ENCODE assay signal across 1 cellular context in the genomic region with DNA sequence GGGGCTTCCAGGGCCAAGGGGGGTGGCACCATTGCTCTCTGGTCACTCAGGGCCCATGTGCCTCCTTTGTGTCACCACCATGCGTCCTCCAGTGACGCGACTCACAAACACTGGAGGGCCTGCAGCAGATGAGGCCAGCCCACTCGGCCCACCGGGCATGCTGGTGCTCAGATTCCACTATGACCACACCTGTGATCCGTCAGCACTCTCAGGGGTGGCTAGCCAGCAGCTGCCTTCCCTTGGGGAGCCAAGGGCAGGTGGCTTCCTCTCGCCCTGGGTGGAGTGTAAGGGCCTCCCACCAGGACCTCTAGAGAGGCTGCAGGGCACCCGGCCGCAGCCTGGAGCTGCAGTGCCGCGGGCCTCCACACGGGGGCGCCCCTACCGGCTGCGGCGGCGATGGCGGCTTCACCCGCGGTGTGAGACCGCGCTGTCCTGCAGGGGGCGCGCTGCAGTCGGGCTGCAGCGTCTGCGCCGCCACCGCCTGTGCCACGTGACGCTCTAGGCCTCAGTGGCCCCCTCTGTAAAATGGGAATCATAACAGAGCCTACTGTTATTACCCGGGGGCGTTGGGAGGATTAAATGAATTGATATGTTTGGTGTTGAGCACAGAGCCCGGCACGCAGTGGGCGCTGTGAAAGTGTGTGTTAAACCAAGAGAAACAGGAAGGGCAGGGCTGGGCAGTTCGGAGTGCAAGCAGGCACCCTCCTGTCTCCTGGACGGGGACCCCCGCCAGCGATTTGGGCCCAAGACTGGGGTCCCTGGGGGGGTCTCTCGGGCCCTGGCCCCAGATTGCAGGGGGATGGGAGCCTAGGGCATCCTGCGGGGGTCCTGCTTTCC.
TF ChIP-seq lines count a peak whose summit lies in the region.

No MANE protein-coding gene starts in this region.

TF ChIP-seq in K562, 482 proteins besides CTCF, POLR2A, EP300 and RAD21 (continued from another document and continues in another):
- TF ChIP-seq, protein P1, sequence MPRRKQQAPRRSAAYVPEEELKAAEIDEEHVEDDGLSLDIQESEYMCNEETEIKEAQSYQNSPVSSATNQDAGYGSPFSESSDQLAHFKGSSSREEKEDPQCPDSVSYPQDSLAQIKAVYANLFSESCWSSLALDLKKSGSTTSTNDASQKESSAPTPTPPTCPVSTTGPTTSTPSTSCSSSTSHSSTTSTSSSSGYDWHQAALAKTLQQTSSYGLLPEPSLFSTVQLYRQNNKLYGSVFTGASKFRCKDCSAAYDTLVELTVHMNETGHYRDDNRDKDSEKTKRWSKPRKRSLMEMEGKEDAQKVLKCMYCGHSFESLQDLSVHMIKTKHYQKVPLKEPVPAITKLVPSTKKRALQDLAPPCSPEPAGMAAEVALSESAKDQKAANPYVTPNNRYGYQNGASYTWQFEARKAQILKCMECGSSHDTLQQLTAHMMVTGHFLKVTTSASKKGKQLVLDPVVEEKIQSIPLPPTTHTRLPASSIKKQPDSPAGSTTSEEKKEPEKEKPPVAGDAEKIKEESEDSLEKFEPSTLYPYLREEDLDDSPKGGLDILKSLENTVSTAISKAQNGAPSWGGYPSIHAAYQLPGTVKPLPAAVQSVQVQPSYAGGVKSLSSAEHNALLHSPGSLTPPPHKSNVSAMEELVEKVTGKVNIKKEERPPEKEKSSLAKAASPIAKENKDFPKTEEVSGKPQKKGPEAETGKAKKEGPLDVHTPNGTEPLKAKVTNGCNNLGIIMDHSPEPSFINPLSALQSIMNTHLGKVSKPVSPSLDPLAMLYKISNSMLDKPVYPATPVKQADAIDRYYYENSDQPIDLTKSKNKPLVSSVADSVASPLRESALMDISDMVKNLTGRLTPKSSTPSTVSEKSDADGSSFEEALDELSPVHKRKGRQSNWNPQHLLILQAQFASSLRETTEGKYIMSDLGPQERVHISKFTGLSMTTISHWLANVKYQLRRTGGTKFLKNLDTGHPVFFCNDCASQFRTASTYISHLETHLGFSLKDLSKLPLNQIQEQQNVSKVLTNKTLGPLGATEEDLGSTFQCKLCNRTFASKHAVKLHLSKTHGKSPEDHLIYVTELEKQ (CRISPR knock-in tag; IDR thresholded peaks at IDR 0.05): no peak
- TF ChIP-seq MCM3 (IDR thresholded peaks at IDR 0.05): no peak
- TF ChIP-seq ZNF583 (CRISPR knock-in tag; IDR thresholded peaks at IDR 0.05): 0 out of 2 replicates have a peak, but pooled peaks have one; percentile 22
- peak; percentile 75 for TF ChIP-seq ZFX (CRISPR knock-in tag; IDR thresholded peaks at IDR 0.05)
- TF ChIP-seq GABPA (tag; conservative IDR thresholded peaks at IDR 0.05; ENCODE audit: low read depth): peak; percentile 17; the same call in 1 of the 2 replicates
- peak; percentile 64; the same call in 1 of the 2 replicates for TF ChIP-seq ZNF766 (CRISPR knock-in tag; conservative IDR thresholded peaks at IDR 0.05)
- TF ChIP-seq PTBP1 (IDR thresholded peaks at IDR 0.05; ENCODE audit: low read depth, low read length): peak; percentile 98
- TF ChIP-seq, protein P2, sequence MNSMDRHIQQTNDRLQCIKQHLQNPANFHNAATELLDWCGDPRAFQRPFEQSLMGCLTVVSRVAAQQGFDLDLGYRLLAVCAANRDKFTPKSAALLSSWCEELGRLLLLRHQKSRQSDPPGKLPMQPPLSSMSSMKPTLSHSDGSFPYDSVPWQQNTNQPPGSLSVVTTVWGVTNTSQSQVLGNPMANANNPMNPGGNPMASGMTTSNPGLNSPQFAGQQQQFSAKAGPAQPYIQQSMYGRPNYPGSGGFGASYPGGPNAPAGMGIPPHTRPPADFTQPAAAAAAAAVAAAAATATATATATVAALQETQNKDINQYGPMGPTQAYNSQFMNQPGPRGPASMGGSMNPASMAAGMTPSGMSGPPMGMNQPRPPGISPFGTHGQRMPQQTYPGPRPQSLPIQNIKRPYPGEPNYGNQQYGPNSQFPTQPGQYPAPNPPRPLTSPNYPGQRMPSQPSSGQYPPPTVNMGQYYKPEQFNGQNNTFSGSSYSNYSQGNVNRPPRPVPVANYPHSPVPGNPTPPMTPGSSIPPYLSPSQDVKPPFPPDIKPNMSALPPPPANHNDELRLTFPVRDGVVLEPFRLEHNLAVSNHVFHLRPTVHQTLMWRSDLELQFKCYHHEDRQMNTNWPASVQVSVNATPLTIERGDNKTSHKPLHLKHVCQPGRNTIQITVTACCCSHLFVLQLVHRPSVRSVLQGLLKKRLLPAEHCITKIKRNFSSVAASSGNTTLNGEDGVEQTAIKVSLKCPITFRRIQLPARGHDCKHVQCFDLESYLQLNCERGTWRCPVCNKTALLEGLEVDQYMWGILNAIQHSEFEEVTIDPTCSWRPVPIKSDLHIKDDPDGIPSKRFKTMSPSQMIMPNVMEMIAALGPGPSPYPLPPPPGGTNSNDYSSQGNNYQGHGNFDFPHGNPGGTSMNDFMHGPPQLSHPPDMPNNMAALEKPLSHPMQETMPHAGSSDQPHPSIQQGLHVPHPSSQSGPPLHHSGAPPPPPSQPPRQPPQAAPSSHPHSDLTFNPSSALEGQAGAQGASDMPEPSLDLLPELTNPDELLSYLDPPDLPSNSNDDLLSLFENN (IDR thresholded peaks at IDR 0.05; ENCODE audit: low read depth in 2 of 2, low read length in 2 of 2): peak in 1 of 2 experiments; percentile 77; a peak in 1 of 4 replicates
- peak; percentile 99 for TF ChIP-seq BCOR (IDR thresholded peaks at IDR 0.05)
- no peak for TF ChIP-seq ZNF780A (CRISPR knock-in tag; IDR thresholded peaks at IDR 0.05)
- peak; percentile 100 for TF ChIP-seq SMARCA5 (IDR thresholded peaks at IDR 0.05)
- peak; percentile 70; the same call in 1 of the 2 replicates for TF ChIP-seq SIN3B (IDR thresholded peaks at IDR 0.05; ENCODE audit: low read depth)
- TF ChIP-seq ZNF24 (IDR thresholded peaks at IDR 0.05): peak; percentile 86
- peak; percentile 83 for TF ChIP-seq L3MBTL2 (IDR thresholded peaks at IDR 0.05)
- TF ChIP-seq MTA1 (IDR thresholded peaks at IDR 0.05; ENCODE audit: borderline replicate concordance): peak; percentile 60
- TF ChIP-seq POLR3A (IDR thresholded peaks at IDR 0.05; ENCODE audit: borderline replicate concordance, extremely low read depth, insufficient read depth, insufficient read length): no peak
- TF ChIP-seq NRF1 (conservative IDR thresholded peaks at IDR 0.05 in 1 of 2, IDR thresholded peaks at IDR 0.05 in 1 of 2): peak; percentile 77 to 82
- peak; percentile 94; the same call in 1 of the 2 replicates for TF ChIP-seq GATAD2B (IDR thresholded peaks at IDR 0.05; ENCODE audit: borderline replicate concordance)
- TF ChIP-seq CBFA2T3 (IDR thresholded peaks at IDR 0.05): peak; percentile 28; the same call in 1 of the 2 replicates
- TF ChIP-seq SOX6 (IDR thresholded peaks at IDR 0.05): peak; percentile 65
- TF ChIP-seq PHF20 (IDR thresholded peaks at IDR 0.05; ENCODE audit: partially characterized antibody): peak; percentile 83
- TF ChIP-seq SETDB1 (IDR thresholded peaks at IDR 0.05; ENCODE audit: low read length): no peak
- peak; percentile 79 for TF ChIP-seq KAT2B (IDR thresholded peaks at IDR 0.05; ENCODE audit: low read depth, low read length)
- TF ChIP-seq EHMT2 (IDR thresholded peaks at IDR 0.05): no peak
- peak; percentile 61 for TF ChIP-seq E2F3 (CRISPR knock-in tag; IDR thresholded peaks at IDR 0.05)
- TF ChIP-seq TCF3 (CRISPR knock-in tag; IDR thresholded peaks at IDR 0.05): peak; percentile 67
- TF ChIP-seq CXXC5 (CRISPR knock-in tag; IDR thresholded peaks at IDR 0.05): peak; percentile 99
- TF ChIP-seq RBM22 (IDR thresholded peaks at IDR 0.05; ENCODE audit: low read depth, low read length, poor library complexity, severe bottlenecking): peak; percentile 89
- TF ChIP-seq, protein P3, sequence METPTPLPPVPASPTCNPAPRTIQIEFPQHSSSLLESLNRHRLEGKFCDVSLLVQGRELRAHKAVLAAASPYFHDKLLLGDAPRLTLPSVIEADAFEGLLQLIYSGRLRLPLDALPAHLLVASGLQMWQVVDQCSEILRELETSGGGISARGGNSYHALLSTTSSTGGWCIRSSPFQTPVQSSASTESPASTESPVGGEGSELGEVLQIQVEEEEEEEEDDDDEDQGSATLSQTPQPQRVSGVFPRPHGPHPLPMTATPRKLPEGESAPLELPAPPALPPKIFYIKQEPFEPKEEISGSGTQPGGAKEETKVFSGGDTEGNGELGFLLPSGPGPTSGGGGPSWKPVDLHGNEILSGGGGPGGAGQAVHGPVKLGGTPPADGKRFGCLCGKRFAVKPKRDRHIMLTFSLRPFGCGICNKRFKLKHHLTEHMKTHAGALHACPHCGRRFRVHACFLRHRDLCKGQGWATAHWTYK (CRISPR knock-in tag; IDR thresholded peaks at IDR 0.05): peak; percentile 90; the same call in 1 of the 2 replicates
- TF ChIP-seq SMAD3 (CRISPR knock-in tag; conservative IDR thresholded peaks at IDR 0.05): 0 out of 2 replicates have a peak, but pooled peaks have one; percentile 61
- TF ChIP-seq ARHGAP35 (IDR thresholded peaks at IDR 0.05; ENCODE audit: partially characterized antibody): no peak
- TF ChIP-seq, protein P4, sequence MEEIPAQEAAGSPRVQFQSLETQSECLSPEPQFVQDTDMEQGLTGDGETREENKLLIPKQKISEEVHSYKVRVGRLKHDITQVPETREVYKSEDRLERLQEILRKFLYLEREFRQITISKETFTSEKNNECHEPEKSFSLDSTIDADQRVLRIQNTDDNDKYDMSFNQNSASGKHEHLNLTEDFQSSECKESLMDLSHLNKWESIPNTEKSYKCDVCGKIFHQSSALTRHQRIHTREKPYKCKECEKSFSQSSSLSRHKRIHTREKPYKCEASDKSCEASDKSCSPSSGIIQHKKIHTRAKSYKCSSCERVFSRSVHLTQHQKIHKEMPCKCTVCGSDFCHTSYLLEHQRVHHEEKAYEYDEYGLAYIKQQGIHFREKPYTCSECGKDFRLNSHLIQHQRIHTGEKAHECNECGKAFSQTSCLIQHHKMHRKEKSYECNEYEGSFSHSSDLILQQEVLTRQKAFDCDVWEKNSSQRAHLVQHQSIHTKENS (CRISPR knock-in tag; IDR thresholded peaks at IDR 0.05): no peak
- peak; percentile 89 for TF ChIP-seq MAZ (CRISPR knock-in tag; conservative IDR thresholded peaks at IDR 0.05 in 1 of 2, IDR thresholded peaks at IDR 0.05 in 1 of 2)
- TF ChIP-seq SPI1 (IDR thresholded peaks at IDR 0.05; ENCODE audit: borderline replicate concordance, low read depth, low read length): no peak
- TF ChIP-seq, protein P5, sequence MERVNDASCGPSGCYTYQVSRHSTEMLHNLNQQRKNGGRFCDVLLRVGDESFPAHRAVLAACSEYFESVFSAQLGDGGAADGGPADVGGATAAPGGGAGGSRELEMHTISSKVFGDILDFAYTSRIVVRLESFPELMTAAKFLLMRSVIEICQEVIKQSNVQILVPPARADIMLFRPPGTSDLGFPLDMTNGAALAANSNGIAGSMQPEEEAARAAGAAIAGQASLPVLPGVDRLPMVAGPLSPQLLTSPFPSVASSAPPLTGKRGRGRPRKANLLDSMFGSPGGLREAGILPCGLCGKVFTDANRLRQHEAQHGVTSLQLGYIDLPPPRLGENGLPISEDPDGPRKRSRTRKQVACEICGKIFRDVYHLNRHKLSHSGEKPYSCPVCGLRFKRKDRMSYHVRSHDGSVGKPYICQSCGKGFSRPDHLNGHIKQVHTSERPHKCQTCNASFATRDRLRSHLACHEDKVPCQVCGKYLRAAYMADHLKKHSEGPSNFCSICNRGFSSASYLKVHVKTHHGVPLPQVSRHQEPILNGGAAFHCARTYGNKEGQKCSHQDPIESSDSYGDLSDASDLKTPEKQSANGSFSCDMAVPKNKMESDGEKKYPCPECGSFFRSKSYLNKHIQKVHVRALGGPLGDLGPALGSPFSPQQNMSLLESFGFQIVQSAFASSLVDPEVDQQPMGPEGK (CRISPR knock-in tag; IDR thresholded peaks at IDR 0.05; ENCODE audit: borderline replicate concordance): no peak
- TF ChIP-seq KDM2B (CRISPR knock-in tag; IDR thresholded peaks at IDR 0.05): peak; percentile 12; the same call in 1 of the 2 replicates
- no peak for TF ChIP-seq PHB (CRISPR knock-in tag; IDR thresholded peaks at IDR 0.05)
- no peak for TF ChIP-seq FOXJ2 (tag; IDR thresholded peaks at IDR 0.05)
- TF ChIP-seq POU5F1 (IDR thresholded peaks at IDR 0.05; ENCODE audit: borderline replicate concordance, low read depth, low read length, partially characterized antibody): peak; percentile 51
- TF ChIP-seq, protein P6, sequence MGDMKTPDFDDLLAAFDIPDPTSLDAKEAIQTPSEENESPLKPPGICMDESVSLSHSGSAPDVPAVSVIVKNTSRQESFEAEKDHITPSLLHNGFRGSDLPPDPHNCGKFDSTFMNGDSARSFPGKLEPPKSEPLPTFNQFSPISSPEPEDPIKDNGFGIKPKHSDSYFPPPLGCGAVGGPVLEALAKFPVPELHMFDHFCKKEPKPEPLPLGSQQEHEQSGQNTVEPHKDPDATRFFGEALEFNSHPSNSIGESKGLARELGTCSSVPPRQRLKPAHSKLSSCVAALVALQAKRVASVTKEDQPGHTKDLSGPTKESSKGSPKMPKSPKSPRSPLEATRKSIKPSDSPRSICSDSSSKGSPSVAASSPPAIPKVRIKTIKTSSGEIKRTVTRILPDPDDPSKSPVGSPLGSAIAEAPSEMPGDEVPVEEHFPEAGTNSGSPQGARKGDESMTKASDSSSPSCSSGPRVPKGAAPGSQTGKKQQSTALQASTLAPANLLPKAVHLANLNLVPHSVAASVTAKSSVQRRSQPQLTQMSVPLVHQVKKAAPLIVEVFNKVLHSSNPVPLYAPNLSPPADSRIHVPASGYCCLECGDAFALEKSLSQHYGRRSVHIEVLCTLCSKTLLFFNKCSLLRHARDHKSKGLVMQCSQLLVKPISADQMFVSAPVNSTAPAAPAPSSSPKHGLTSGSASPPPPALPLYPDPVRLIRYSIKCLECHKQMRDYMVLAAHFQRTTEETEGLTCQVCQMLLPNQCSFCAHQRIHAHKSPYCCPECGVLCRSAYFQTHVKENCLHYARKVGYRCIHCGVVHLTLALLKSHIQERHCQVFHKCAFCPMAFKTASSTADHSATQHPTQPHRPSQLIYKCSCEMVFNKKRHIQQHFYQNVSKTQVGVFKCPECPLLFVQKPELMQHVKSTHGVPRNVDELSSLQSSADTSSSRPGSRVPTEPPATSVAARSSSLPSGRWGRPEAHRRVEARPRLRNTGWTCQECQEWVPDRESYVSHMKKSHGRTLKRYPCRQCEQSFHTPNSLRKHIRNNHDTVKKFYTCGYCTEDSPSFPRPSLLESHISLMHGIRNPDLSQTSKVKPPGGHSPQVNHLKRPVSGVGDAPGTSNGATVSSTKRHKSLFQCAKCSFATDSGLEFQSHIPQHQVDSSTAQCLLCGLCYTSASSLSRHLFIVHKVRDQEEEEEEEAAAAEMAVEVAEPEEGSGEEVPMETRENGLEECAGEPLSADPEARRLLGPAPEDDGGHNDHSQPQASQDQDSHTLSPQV (IDR thresholded peaks at IDR 0.05): peak; percentile 92
- TF ChIP-seq HNRNPLL (IDR thresholded peaks at IDR 0.05; ENCODE audit: low read depth, low read length, poor library complexity, severe bottlenecking): peak; percentile 18
- TF ChIP-seq, protein P7, sequence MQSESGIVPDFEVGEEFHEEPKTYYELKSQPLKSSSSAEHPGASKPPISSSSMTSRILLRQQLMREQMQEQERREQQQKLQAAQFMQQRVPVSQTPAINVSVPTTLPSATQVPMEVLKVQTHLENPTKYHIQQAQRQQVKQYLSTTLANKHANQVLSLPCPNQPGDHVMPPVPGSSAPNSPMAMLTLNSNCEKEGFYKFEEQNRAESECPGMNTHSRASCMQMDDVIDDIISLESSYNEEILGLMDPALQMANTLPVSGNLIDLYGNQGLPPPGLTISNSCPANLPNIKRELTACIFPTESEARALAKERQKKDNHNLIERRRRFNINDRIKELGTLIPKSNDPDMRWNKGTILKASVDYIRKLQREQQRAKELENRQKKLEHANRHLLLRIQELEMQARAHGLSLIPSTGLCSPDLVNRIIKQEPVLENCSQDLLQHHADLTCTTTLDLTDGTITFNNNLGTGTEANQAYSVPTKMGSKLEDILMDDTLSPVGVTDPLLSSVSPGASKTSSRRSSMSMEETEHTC (IDR thresholded peaks at IDR 0.05): peak; percentile 94
